In genomic region chr1:92575123-92575522, GRCh38 we compare ENCODE assay signal across 20 cellular contexts.
DNase-seq lines count a peak whose midpoint lies in the region; ATAC-seq and TF ChIP-seq lines count a peak whose summit lies in the region.
"Had no signal": no experiment of that assay in that cellular context is flagged by ENCODE, and none has a peak within 500 bp of the region (broad histone marks: within the 10 kb centered on the region; RNA-seq: fewer than 3 reads in every experiment).

No MANE protein-coding gene starts in this region.

- DNase-seq in activated CD8-positive, alpha-beta memory T cell treated with anti-CD3 and anti-CD28 coated beads, Interleukin-2, amount 10 ng/mL, durations not matched to agents 7 days and 5 days: no peak
- no peak for DNase-seq in activated CD8-positive, alpha-beta memory T cell treated with anti-CD3 and anti-CD28 coated beads for 24 hours
- DNase-seq in stimulated activated naive CD8-positive, alpha-beta T cell treated with anti-CD3 and anti-CD28 coated beads, Interleukin-15, Interleukin-2, amounts not matched to agents 100 U/mL and 50 U/mL, for 24 hours: no peak
- no peak for DNase-seq in activated T-helper 2 cell treated with anti-CD3 and anti-CD28 coated beads, Interferon-gamma antibody, Interleukin-2, Interleukin-4, amounts not matched to agents 10 μg/mL and 5 μg/mL and 100 μg/mL, durations not matched to agents 14 hours and 24 hours and 36 hours (ENCODE audit: low spot score)
- DNase-seq in NK-92 treated with Interleukin-12 subunit alpha and Interleukin-12 subunit beta, amount 100 ng/mL, for 24 hours (lab: John Stamatoyannopoulos, UW): no peak
- no peak for DNase-seq in left ventricle myocardium inferior
- DNase-seq: ACHN, HCEC 1CT, Kasumi-1, MG63, NCI-H1048, NCI-H1436, NCI-H1930, NCI-H226, NCI-H524 had no signal

- no peaks in the 10 kb centered on the region for H3K4me1 ChIP-seq in left ventricle myocardium inferior

- H3K36me3 Mint-ChIP-seq in activated CD8-positive, alpha-beta memory T cell treated with anti-CD3 and anti-CD28 coated beads, Interleukin-2, amount 10 ng/mL, durations not matched to agents 7 days and 5 days: peaks cover 7% of the 10 kb centered on the region
- peaks cover 60% of the 10 kb centered on the region for H3K36me3 Mint-ChIP-seq in stimulated activated naive CD8-positive, alpha-beta T cell treated with anti-CD3 and anti-CD28 coated beads, Interleukin-15, Interleukin-2, amounts not matched to agents 100 ng/mL and 50 ng/mL, for 24 hours (ENCODE audit: low read depth)
- peaks cover 66% of the 10 kb centered on the region for H3K36me3 Mint-ChIP-seq in activated T-helper 2 cell treated with anti-CD3 and anti-CD28 coated beads, Interferon-gamma antibody, Interleukin-2, Interleukin-4, amounts not matched to agents 10 μg/mL and 5 μg/mL and 100 μg/mL, durations not matched to agents 14 hours and 24 hours and 36 hours (ENCODE audit: low read depth)

- H3K36me3 ChIP-seq in left ventricle myocardium inferior: no peaks in the 10 kb centered on the region
- H3K36me3 ChIP-seq: MG63 had no signal

- ATAC-seq in activated CD8-positive, alpha-beta memory T cell treated with anti-CD3 and anti-CD28 coated beads, Interleukin-2, amount 10 ng/mL, durations not matched to agents 7 days and 5 days: no peak
- ATAC-seq in stimulated activated naive CD8-positive, alpha-beta T cell treated with anti-CD3 and anti-CD28 coated beads, Interleukin-15, Interleukin-2, amounts not matched to agents 100 U/mL and 50 U/mL, for 24 hours: no peak
- ATAC-seq: GM23338, Panc1 had no signal

- intact Hi-C loops in activated T-helper 2 cell treated with anti-CD3 and anti-CD28 coated beads, Interferon-gamma antibody, Interleukin-2, Interleukin-4, amounts not matched to agents 10 μg/mL and 5 μg/mL and 100 μg/mL, durations not matched to agents 14 hours and 24 hours and 36 hours (cut with micrococcal nuclease): loop anchor here (5.0 kb wide), 1 partner anchor 402 kb away; no protein-coding TSS in a partner anchor
- intact Hi-C loops in left ventricle myocardium inferior (cut with micrococcal nuclease): no loop called here

- no peak for TF ChIP-seq CTCF in left ventricle myocardium inferior (IDR thresholded peaks at IDR 0.05; ENCODE audit: borderline replicate concordance)

- no peaks in the 10 kb centered on the region for H3K9me3 ChIP-seq in left ventricle myocardium inferior (replicated peaks)
- H3K9me3 ChIP-seq: MG63 had no signal

- peaks cover 70% of the 10 kb centered on the region for H3K4me1 Mint-ChIP-seq in activated CD8-positive, alpha-beta memory T cell treated with anti-CD3 and anti-CD28 coated beads, Interleukin-2, amount 10 ng/mL, durations not matched to agents 7 days and 5 days
- H3K4me1 Mint-ChIP-seq in stimulated activated naive CD8-positive, alpha-beta T cell treated with anti-CD3 and anti-CD28 coated beads, Interleukin-15, Interleukin-2, amounts not matched to agents 100 ng/mL and 50 ng/mL, for 24 hours (ENCODE audit: low read depth): peaks cover 71% of the 10 kb centered on the region
- H3K4me1 Mint-ChIP-seq in activated T-helper 2 cell treated with anti-CD3 and anti-CD28 coated beads, Interferon-gamma antibody, Interleukin-2, Interleukin-4, amounts not matched to agents 10 μg/mL and 5 μg/mL and 100 μg/mL, durations not matched to agents 14 hours and 24 hours and 36 hours (ENCODE audit: low read depth): peaks cover 66% of the 10 kb centered on the region
- H3K4me1 Mint-ChIP-seq: GM23338, IgD-negative memory B cell had no signal

- H3K9me3 Mint-ChIP-seq in activated CD8-positive, alpha-beta memory T cell treated with anti-CD3 and anti-CD28 coated beads, Interleukin-2, amount 10 ng/mL, durations not matched to agents 7 days and 5 days (ENCODE audit: low read depth): no peaks in the 10 kb centered on the region
- H3K9me3 Mint-ChIP-seq in stimulated activated naive CD8-positive, alpha-beta T cell treated with anti-CD3 and anti-CD28 coated beads, Interleukin-15, Interleukin-2, amounts not matched to agents 100 ng/mL and 50 ng/mL, for 24 hours: no peaks in the 10 kb centered on the region
- no peaks in the 10 kb centered on the region for H3K9me3 Mint-ChIP-seq in activated T-helper 2 cell treated with anti-CD3 and anti-CD28 coated beads, Interferon-gamma antibody, Interleukin-2, Interleukin-4, amounts not matched to agents 10 μg/mL and 5 μg/mL and 100 μg/mL, durations not matched to agents 14 hours and 24 hours and 36 hours
- H3K9me3 Mint-ChIP-seq: GM23338, IgD-negative memory B cell had no signal

- no peak overlapping the region for H3K27ac ChIP-seq in left ventricle myocardium inferior (replicated peaks)
- H3K27ac ChIP-seq: C4-2B had no signal

- H3K27ac Mint-ChIP-seq in activated CD8-positive, alpha-beta memory T cell treated with anti-CD3 and anti-CD28 coated beads, Interleukin-2, amount 10 ng/mL, durations not matched to agents 7 days and 5 days: peak overlapping the region; percentile 88
- H3K27ac Mint-ChIP-seq in stimulated activated naive CD8-positive, alpha-beta T cell treated with anti-CD3 and anti-CD28 coated beads, Interleukin-15, Interleukin-2, amounts not matched to agents 100 ng/mL and 50 ng/mL, for 24 hours: peak overlapping the region; percentile 77
- peak overlapping the region; percentile 95 for H3K27ac Mint-ChIP-seq in activated T-helper 2 cell treated with anti-CD3 and anti-CD28 coated beads, Interferon-gamma antibody, Interleukin-2, Interleukin-4, amounts not matched to agents 10 μg/mL and 5 μg/mL and 100 μg/mL, durations not matched to agents 14 hours and 24 hours and 36 hours
- H3K27ac Mint-ChIP-seq: GM23338 had no signal

- peak overlapping the region; percentile 66 for H3K4me3 Mint-ChIP-seq in activated CD8-positive, alpha-beta memory T cell treated with anti-CD3 and anti-CD28 coated beads, Interleukin-2, amount 10 ng/mL, durations not matched to agents 7 days and 5 days
- peak overlapping the region; percentile 87 for H3K4me3 Mint-ChIP-seq in stimulated activated naive CD8-positive, alpha-beta T cell treated with anti-CD3 and anti-CD28 coated beads, Interleukin-15, Interleukin-2, amounts not matched to agents 100 ng/mL and 50 ng/mL, for 24 hours
- peak overlapping the region; percentile 93 for H3K4me3 Mint-ChIP-seq in activated T-helper 2 cell treated with anti-CD3 and anti-CD28 coated beads, Interferon-gamma antibody, Interleukin-2, Interleukin-4, amounts not matched to agents 10 μg/mL and 5 μg/mL and 100 μg/mL, durations not matched to agents 14 hours and 24 hours and 36 hours (ENCODE audit: low read depth)
- H3K4me3 Mint-ChIP-seq: GM23338, IgD-negative memory B cell had no signal

- no peaks in the 10 kb centered on the region for H3K27me3 ChIP-seq in left ventricle myocardium inferior (ENCODE audit: low read depth)
- H3K27me3 ChIP-seq: MG63 had no signal

- CTCF ChIA-PET in activated CD8-positive, alpha-beta memory T cell treated with anti-CD3 and anti-CD28 coated beads, Interleukin-2, amount 10 ng/mL, durations not matched to agents 7 days and 5 days (lab: Charles Lee): interaction anchor here (1.7 to 7.3 kb wide), 3 partner anchors 36 to 89 kb away, joined by 5 to 44 read pairs (median 22); partner anchors contain the start of gene GFI1

- no peak overlapping the region for H3K4me3 ChIP-seq in left ventricle myocardium inferior
- H3K4me3 ChIP-seq: GM23338, MG63 had no signal

- H3K27me3 Mint-ChIP-seq in activated CD8-positive, alpha-beta memory T cell treated with anti-CD3 and anti-CD28 coated beads, Interleukin-2, amount 10 ng/mL, durations not matched to agents 7 days and 5 days: no peaks in the 10 kb centered on the region
- no peaks in the 10 kb centered on the region for H3K27me3 Mint-ChIP-seq in stimulated activated naive CD8-positive, alpha-beta T cell treated with anti-CD3 and anti-CD28 coated beads, Interleukin-15, Interleukin-2, amounts not matched to agents 100 ng/mL and 50 ng/mL, for 24 hours
- no peaks in the 10 kb centered on the region for H3K27me3 Mint-ChIP-seq in activated T-helper 2 cell treated with anti-CD3 and anti-CD28 coated beads, Interferon-gamma antibody, Interleukin-2, Interleukin-4, amounts not matched to agents 10 μg/mL and 5 μg/mL and 100 μg/mL, durations not matched to agents 14 hours and 24 hours and 36 hours (ENCODE audit: low read depth)
- H3K27me3 Mint-ChIP-seq: IgD-negative memory B cell had no signal
